In genomic region chr15:59294574-59294960, GRCh38 we compare ENCODE assay signal across 13 cellular contexts.
DNase-seq lines count a peak whose midpoint lies in the region; ATAC-seq, FAIRE-seq and TF ChIP-seq lines count a peak whose summit lies in the region.
"Had no signal": no experiment of that assay in that cellular context is flagged by ENCODE, and none has a peak within 500 bp of the region (broad histone marks: within the 10 kb centered on the region; RNA-seq: fewer than 3 reads in every experiment).

No MANE protein-coding gene starts in this region.

- FAIRE-seq in RCC 7860 (lab: Jason Lieb, UNC) = no peak

- H3K36me3 ChIP-seq in psoas muscle (ENCODE audit: insufficient read depth in 1 of 2, low read depth in 1 of 2) (no peaks in the 10 kb centered on the region), spleen (no peaks in the 10 kb centered on the region)
- H3K36me3 ChIP-seq: BLaER1 treated with 17β-estradiol and CSF1 and Interleukin-3, amounts not matched to agents 10 nM and 100 nM had no signal

- H3K4me3 ChIP-seq in AG10803 (ENCODE audit: low read length) = no peak overlapping the region
- no peak overlapping the region for H3K4me3 ChIP-seq in epithelial cell of esophagus (ENCODE audit: low read length)
- H3K4me3 ChIP-seq in psoas muscle = peak overlapping the region; percentile 32
- no peak overlapping the region for H3K4me3 ChIP-seq in spleen
- H3K4me3 ChIP-seq: BLaER1 treated with 17β-estradiol and CSF1 and Interleukin-3, amounts not matched to agents 10 nM and 100 nM had no signal

- H3K4me1 ChIP-seq in psoas muscle (peaks cover 36% of the 10 kb centered on the region), spleen (peaks cover 13 to 92% (median 47%) of the 10 kb centered on the region in 6 donors)

- 45 to 59% (median 57%) methylated on average over 2 of the region's 2 CpGs for WGBS in psoas muscle, 3 donors
- 85 to 97% (median 89%) methylated on average over 2 of the region's 2 CpGs for WGBS in spleen, 5 donors

- no peak for TF ChIP-seq POLR2A in spleen (IDR thresholded peaks at IDR 0.05)

- DNase-seq in AG10803 (ENCODE audit: low read depth) (peak; percentile 53), RCC 7860 (ENCODE audit: low spot score) (peak; percentile 76), epithelial cell of esophagus (ENCODE audit: low read depth) (peak; percentile 40), psoas muscle (no peak), NCI-H2029 treated with DMSO at 0.1 percent for 48 hours (lab: John Stamatoyannopoulos, UW) (no peak), AG08396 (ENCODE audit: low spot score) (no peak), spleen (no peak)
- DNase-seq: activated CD4-positive, alpha-beta T cell treated with anti-CD3 and anti-CD28 coated beads, Interleukin-2, amount 50 U/mL, for 1 hour; activated naive CD4-positive, alpha-beta T cell treated with anti-CD3 and anti-CD28 coated beads for 36 hours; hippocampal formation; NCI-H510A had no signal

- H3K9me3 ChIP-seq in psoas muscle (no peaks in the 10 kb centered on the region), spleen (no peaks in the 10 kb centered on the region)
- H3K9me3 ChIP-seq: BLaER1 treated with 17β-estradiol and CSF1 and Interleukin-3, amounts not matched to agents 10 nM and 100 nM had no signal

- no peaks in the 10 kb centered on the region for H3K27me3 ChIP-seq in psoas muscle (ENCODE audit: insufficient read depth in 3 of 3, low read length in 2 of 3)
- H3K27me3 ChIP-seq in spleen (replicated peaks in 1 of 7) = no peaks in the 10 kb centered on the region
- H3K27me3 ChIP-seq: BLaER1 treated with 17β-estradiol and CSF1 and Interleukin-3, amounts not matched to agents 10 nM and 100 nM had no signal

- H3K27ac ChIP-seq in psoas muscle (peak overlapping the region; percentile 76), spleen (peak overlapping the region in 1 of 8 donors; percentile 40)

- ATAC-seq in psoas muscle = no peak
- no peak for ATAC-seq in HG03378 (IDR thresholded peaks at IDR 0.05; ENCODE audit: unreplicated experiment)

- TF ChIP-seq CTCF in AG10803 (conservative IDR thresholded peaks at IDR 0.05; ENCODE audit: low read length) (no peak), epithelial cell of esophagus (IDR thresholded peaks at IDR 0.05; ENCODE audit: insufficient read depth, low read depth, low read length, missing control alignments) (no peak), psoas muscle (IDR thresholded peaks at IDR 0.05) (no peak), spleen (IDR thresholded peaks at IDR 0.05 in 8 of 11, conservative IDR thresholded peaks at IDR 0.05 in 3 of 11) (no peak)

- intact Hi-C loops in psoas muscle (cut with DNase I) = no loop called here
- intact Hi-C loops in spleen (cut with DNase I; ENCODE audit: low total_unique reads) = no loop called here

Comparison
In these comparisons a context has a peak if more than half of its experiments do, and no peak if none do; other contexts are left out.
1. DNase-seq: peak in AG10803 (single experiment), RCC 7860 (single experiment) and epithelial cell of esophagus (single experiment); none in psoas muscle (0 of 2), NCI-H2029 treated with DMSO at 0.1 percent for 48 hours (single experiment), AG08396 (single experiment) and spleen (single experiment).